8 cellular contexts compared by ENCODE assay signal in genomic region chr1:200028586-200029034, GRCh38.
A peak's percentile ranks its signal among the peaks of the same experiment; 100 is the strongest.
DNase-seq lines count a peak whose midpoint lies in the region; ATAC-seq and TF ChIP-seq lines count a peak whose summit lies in the region.

No MANE protein-coding gene starts in this region.

- ATAC-seq in HG03159 (IDR thresholded peaks at IDR 0.05; ENCODE audit: unreplicated experiment), result no peak
- ATAC-seq in HG03039 (IDR thresholded peaks at IDR 0.05; ENCODE audit: unreplicated experiment), result no peak

- no peaks in the 10 kb centered on the region for H4K20me1 ChIP-seq in DOHH2 (ENCODE audit: control insufficient read depth, insufficient read depth, low read depth, low read length)

- no peaks in the 10 kb centered on the region for H3K9me2 ChIP-seq in DOHH2 (replicated peaks; ENCODE audit: control insufficient read depth, low read length)

- H3K4me2 ChIP-seq in DOHH2 (ENCODE audit: low read length), result peak overlapping the region; percentile 67

- no peak for TF ChIP-seq CTCF in DOHH2 (IDR thresholded peaks at IDR 0.05; ENCODE audit: low read depth, low read length, poor library complexity, severe bottlenecking)

- DNase-seq in NCI-H748 treated with DMSO at 0.1 percent for 48 hours (lab: John Stamatoyannopoulos, UW) (peak; percentile 3), kidney glomerular epithelial cell (lab: John Stamatoyannopoulos, UW) (no peak), anterior cingulate cortex (lab: John Stamatoyannopoulos, UW) (no peak)

- no peaks in the 10 kb centered on the region for H3K36me3 ChIP-seq in DOHH2 (ENCODE audit: control insufficient read depth, low read length)
- H3K36me3 ChIP-seq in endocrine pancreas (ENCODE audit: control insufficient read depth, insufficient read depth, low read length), result no peaks in the 10 kb centered on the region
- H3K36me3 ChIP-seq in neuron (ENCODE audit: insufficient read depth, low read length), result no peaks in the 10 kb centered on the region

- H3K9ac ChIP-seq in endocrine pancreas (ENCODE audit: control insufficient read depth, insufficient read depth, low read length), result no peak overlapping the region

- H3K27ac ChIP-seq in DOHH2 (ENCODE audit: low read depth, low read length), result no peak overlapping the region

- H3K9me3 ChIP-seq in DOHH2 (ENCODE audit: control insufficient read depth, insufficient read depth, low read length), result no peaks in the 10 kb centered on the region
- H3K9me3 ChIP-seq in endocrine pancreas (ENCODE audit: control insufficient read depth, low read length), result no peaks in the 10 kb centered on the region
- H3K9me3 ChIP-seq in neuron (ENCODE audit: low read length), result peaks cover 3% of the 10 kb centered on the region

- H3K4me1 ChIP-seq in DOHH2 (ENCODE audit: control insufficient read depth, low read length), result peaks cover 24% of the 10 kb centered on the region
- no peaks in the 10 kb centered on the region for H3K4me1 ChIP-seq in endocrine pancreas (ENCODE audit: control insufficient read depth, insufficient read depth, low read length)
- peaks cover 12% of the 10 kb centered on the region for H3K4me1 ChIP-seq in neuron (ENCODE audit: insufficient read depth, low read length)

- 0 out of 2 replicates have a peak, but pooled peaks cover 3% of the 10 kb centered on the region for H3K27me3 ChIP-seq in DOHH2 (ENCODE audit: control insufficient read depth, low read length)
- peaks cover 13% of the 10 kb centered on the region for H3K27me3 ChIP-seq in endocrine pancreas (ENCODE audit: control insufficient read depth, insufficient read depth, low read length)
- peaks cover 64% of the 10 kb centered on the region for H3K27me3 ChIP-seq in neuron (ENCODE audit: insufficient read depth, low read length)

- no peaks in the 10 kb centered on the region for H3K79me2 ChIP-seq in DOHH2 (ENCODE audit: control insufficient read depth, low read length)

- 0 out of 2 replicates have a peak, but pooled peaks cover 2% of the 10 kb centered on the region for H3F3A ChIP-seq in DOHH2 (ENCODE audit: control insufficient read depth, insufficient read depth)

- H3K4me3 ChIP-seq in DOHH2 (ENCODE audit: low read length) (peak overlapping the region; percentile 78), endocrine pancreas (ENCODE audit: control insufficient read depth, insufficient read depth, low read length) (peak overlapping the region; percentile 69), neuron (ENCODE audit: low read length) (peak overlapping the region; percentile 48)

- peak overlapping the region; percentile 70 for H2AFZ ChIP-seq in neuron (ENCODE audit: low read depth, low read length)
